16 cellular contexts compared by ENCODE assay signal in the genomic region with DNA sequence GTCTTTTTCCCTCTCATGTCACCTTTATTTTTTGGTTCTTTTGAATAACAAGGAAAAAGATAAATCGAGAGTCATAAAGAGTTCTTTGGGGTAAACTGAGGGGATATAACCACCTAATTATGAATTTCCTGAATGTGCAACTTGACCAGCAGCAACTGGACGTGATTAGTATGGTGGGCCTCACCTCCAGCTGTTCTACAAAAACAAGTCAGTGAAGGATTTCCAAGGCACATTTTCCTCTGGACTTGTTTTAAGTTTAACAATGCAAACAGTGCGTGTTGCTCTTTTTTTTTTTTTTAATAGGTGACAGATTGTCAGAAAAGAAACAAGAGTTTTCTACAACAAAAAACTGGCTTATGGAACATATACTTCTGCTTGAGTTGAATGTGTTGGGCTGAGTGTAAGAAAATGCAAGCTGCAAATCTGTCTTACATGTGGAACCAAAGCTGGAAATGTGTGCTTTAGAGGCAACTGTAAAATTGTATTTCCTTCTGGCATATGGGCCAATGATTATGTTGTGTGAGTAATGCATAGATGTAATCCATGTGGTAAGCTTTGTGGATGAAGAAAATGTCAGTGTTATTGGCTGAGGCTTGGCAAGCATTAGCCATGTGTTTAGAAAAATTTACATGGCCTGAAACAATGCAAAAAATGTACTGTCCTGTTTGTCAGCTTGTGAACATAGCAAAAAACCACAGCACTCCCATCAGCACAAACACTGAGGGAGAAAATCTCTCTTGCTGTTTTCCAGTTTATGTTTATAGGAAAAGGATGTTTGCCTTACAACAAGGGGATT. TPM values are rescaled to one million over a fixed set of nuclear protein-coding genes. Genes with fewer than 3 reads are reported as not detected.
A peak's percentile ranks its signal among the peaks of the same experiment; 100 is the strongest.
DNase-seq lines count a peak whose midpoint lies in the region; ATAC-seq, FAIRE-seq and TF ChIP-seq lines count a peak whose summit lies in the region.
"Had no signal": no experiment of that assay in that cellular context is flagged by ENCODE, and none has a peak within 500 bp of the region (broad histone marks: within the 10 kb centered on the region; RNA-seq: fewer than 3 reads in every experiment).

No MANE protein-coding gene starts in this region.

- intact Hi-C loops in HepG2 (cut with micrococcal nuclease; ENCODE audit: unreplicated experiment), result no loop called here
- intact Hi-C loops in right lobe of liver (cut with DNase I), result no loop called here

- in situ Hi-C loops in HepG2 (cut with HindIII; ENCODE audit: extremely low pct_ligation_motif_present, low pct_unique_long_range_greater_than_20kb), result no loop called here

- POLR2A ChIA-PET in HepG2 (lab: Yijun Ruan, JAX) (interaction anchor here (0.9 kb wide), 1 partner anchor 44 kb away, joined by 3 read pairs; the partner anchor contains the start of gene FNDC3B), T-cell (lab: Charles Lee) (no interaction called here)

- H3K27ac Mint-ChIP-seq in T-cell, result no peak overlapping the region
- H3K27ac Mint-ChIP-seq: activated CD4-positive, alpha-beta T cell treated with anti-CD3 and anti-CD28 coated beads, Interleukin-2, amount 10 ng/mL, durations not matched to agents 7 days and 5 days had no signal

- ATAC-seq in HepG2 (peak; percentile 46; the same call in 2 of the 3 replicates), right lobe of liver (no peak), foreskin keratinocyte (peak; percentile 64), GM19463 (IDR thresholded peaks at IDR 0.05; ENCODE audit: unreplicated experiment) (no peak), T-cell (replicated peaks in 1 of 4) (no peak)
- ATAC-seq: heart left ventricle had no signal

- no peaks in the 10 kb centered on the region for H3K36me3 Mint-ChIP-seq in T-cell

- no peak overlapping the region for H3K4me3 Mint-ChIP-seq in T-cell
- H3K4me3 Mint-ChIP-seq: activated CD4-positive, alpha-beta T cell treated with anti-CD3 and anti-CD28 coated beads, Interleukin-2, amount 10 ng/mL, durations not matched to agents 7 days and 5 days had no signal

- CTCF ChIA-PET in HepG2 (lab: Yijun Ruan, JAX; ENCODE audit: low intra/inter-chr PET ratio, low total read pairs) (no interaction called here), T-cell (lab: Charles Lee) (no interaction called here)

- H3K9ac ChIP-seq in HepG2 (ENCODE audit: insufficient read depth, low read depth, low read length), result no peak overlapping the region

- WGBS in HepG2 (ENCODE audit: low lambda C conversion rate), result 71% methylated on average over 3 of the region's 3 CpGs
- 33% methylated on average over 3 of the region's 3 CpGs for WGBS in right lobe of liver (ENCODE audit: insufficient coverage, low coverage, low lambda C conversion rate, missing lambda C conversion rate)

- BruUV-seq in HepG2 (replicated peaks; lab: Mats Ljungman, UMichigan), result no TSS peak

- H3K4me3 ChIP-seq in HepG2 (replicated peaks in 1 of 3; ENCODE audit: insufficient read depth in 1 of 3, low read depth in 2 of 3, low read length in 3 of 3) (no peak overlapping the region), right lobe of liver (no peak overlapping the region)
- H3K4me3 ChIP-seq: heart left ventricle, thoracic aorta had no signal

- TF ChIP-seq CTCF in HepG2 (CRISPR knock-in tag; IDR thresholded peaks at IDR 0.05) (no peak), right lobe of liver (IDR thresholded peaks at IDR 0.05) (no peak), foreskin keratinocyte (conservative IDR thresholded peaks at IDR 0.05) (no peak)

- no peaks in the 10 kb centered on the region for H4K20me1 ChIP-seq in HepG2 (ENCODE audit: insufficient read depth, low read length)

- H3K27ac ChIP-seq in HepG2 (ENCODE audit: extremely low read length, insufficient read depth, low read length) (no peak overlapping the region), right lobe of liver (no peak overlapping the region), foreskin keratinocyte (no peak overlapping the region)
- H3K27ac ChIP-seq: heart left ventricle, HL-60, thoracic aorta had no signal

- TF ChIP-seq EP300 in HepG2 (IDR thresholded peaks at IDR 0.05; ENCODE audit: low read depth in 2 of 2, low read length in 2 of 2) (no peak), HepG2 (CRISPR knock-in tag; IDR thresholded peaks at IDR 0.05; ENCODE audit: borderline replicate concordance) (no peak)

- no peak for FAIRE-seq in HepG2 (lab: Jason Lieb, UNC)
- FAIRE-seq: colon had no signal

- H3K27me3 Mint-ChIP-seq in T-cell, result peaks cover 3 to 18% of the 10 kb centered on the region in 2 donors
- H3K27me3 Mint-ChIP-seq: activated CD4-positive, alpha-beta T cell treated with anti-CD3 and anti-CD28 coated beads, Interleukin-2, amount 10 ng/mL, durations not matched to agents 7 days and 5 days had no signal

- H3K9me3 Mint-ChIP-seq in T-cell, result peaks cover 3 to 9% (median 6%) of the 10 kb centered on the region in 3 donors

- H3K4me1 ChIP-seq in HepG2 (ENCODE audit: insufficient read depth, low read length) (peaks cover 52% of the 10 kb centered on the region), right lobe of liver (no peaks in the 10 kb centered on the region), foreskin keratinocyte (no peaks in the 10 kb centered on the region)
- H3K4me1 ChIP-seq: heart left ventricle had no signal

- no peaks in the 10 kb centered on the region for H3K36me3 ChIP-seq in HepG2 (replicated peaks in 1 of 2; ENCODE audit: control insufficient read depth in 1 of 2, insufficient read depth in 2 of 2, low read length in 2 of 2)
- no peaks in the 10 kb centered on the region for H3K36me3 ChIP-seq in right lobe of liver
- H3K36me3 ChIP-seq: heart left ventricle, thoracic aorta had no signal

- TF ChIP-seq RAD21 in HepG2 (CRISPR knock-in tag; IDR thresholded peaks at IDR 0.05), result no peak

- peak overlapping the region; percentile 32 for H2AFZ ChIP-seq in HepG2 (ENCODE audit: low read length)

- no peaks in the 10 kb centered on the region for H3K79me2 ChIP-seq in HepG2 (ENCODE audit: insufficient read depth, low read length)

- no peaks in the 10 kb centered on the region for H3K4me1 Mint-ChIP-seq in T-cell

- TF ChIP-seq POLR2A in HepG2 (IDR thresholded peaks at IDR 0.05; ENCODE audit: insufficient read depth in 1 of 2, low read depth in 2 of 2, low read length in 2 of 2), result no peak
- TF ChIP-seq POLR2A in right lobe of liver (IDR thresholded peaks at IDR 0.05), result no peak

- DNase-seq in HepG2 (ENCODE audit: low spot score) (peak; percentile 41), right lobe of liver (no peak), amniotic stem cell (lab: John Stamatoyannopoulos, UW) (peak; percentile 61), foreskin keratinocyte (peak; percentile 56 to 75), stromal cell of bone marrow (ENCODE audit: low read depth) (peak; percentile 33), NCI-H526 treated with DMSO at 0.1 percent for 48 hours (lab: John Stamatoyannopoulos, UW) (no peak), T-cell (no peak)
- DNase-seq: activated CD4-positive, alpha-beta T cell treated with anti-CD3 and anti-CD28 coated beads, Interleukin-2, amount 10 ng/mL, durations not matched to agents 7 days and 5 days; activated gamma-delta T cell; DMS79 treated with DMSO at 0.1 percent for 48 hours; heart left ventricle; NCI-H1436 had no signal

- H3K27me3 ChIP-seq in HepG2 (ENCODE audit: control insufficient read depth in 1 of 2, insufficient read depth in 2 of 2, low read length in 2 of 2) (no peaks in the 10 kb centered on the region), right lobe of liver (no peaks in the 10 kb centered on the region), foreskin keratinocyte (no peaks in the 10 kb centered on the region)
- H3K27me3 ChIP-seq: heart left ventricle had no signal

- H3K9me3 ChIP-seq in HepG2 (ENCODE audit: low read length) (no peaks in the 10 kb centered on the region; the same call in 1 of the 2 replicates), right lobe of liver (no peaks in the 10 kb centered on the region)
- H3K9me3 ChIP-seq: thoracic aorta had no signal

- no peak overlapping the region for H3K4me2 ChIP-seq in HepG2 (ENCODE audit: low read depth, low read length)

TF ChIP-seq in HepG2, 621 proteins besides CTCF, POLR2A, EP300 and RAD21 (continues in another document):
- TF ChIP-seq ZNF7 (CRISPR knock-in tag; IDR thresholded peaks at IDR 0.05), result peak; percentile 79; the same call in 1 of the 2 replicates
- TF ChIP-seq, protein P1, sequence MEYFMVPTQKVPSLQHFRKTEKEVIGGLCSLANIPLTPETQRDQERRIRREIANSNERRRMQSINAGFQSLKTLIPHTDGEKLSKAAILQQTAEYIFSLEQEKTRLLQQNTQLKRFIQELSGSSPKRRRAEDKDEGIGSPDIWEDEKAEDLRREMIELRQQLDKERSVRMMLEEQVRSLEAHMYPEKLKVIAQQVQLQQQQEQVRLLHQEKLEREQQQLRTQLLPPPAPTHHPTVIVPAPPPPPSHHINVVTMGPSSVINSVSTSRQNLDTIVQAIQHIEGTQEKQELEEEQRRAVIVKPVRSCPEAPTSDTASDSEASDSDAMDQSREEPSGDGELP (IDR thresholded peaks at IDR 0.05; ENCODE audit: borderline replicate concordance, low read depth), result peak; percentile 44

RNA-seq across cellular contexts. Expression of gene FNDC3B, which starts 44.5 kb away (rescaled TPM):
- total RNA-seq in HepG2 (2016; rRNA removed; fragmentation: Illumina TruSeq; extraction: Trizol) (103 and 110 TPM in 2 replicates), right lobe of liver (100 to 1,000 TPM in 1 of 6 experiments, 10 to 100 TPM in 5; 40.2 to 184 (median 63.5) TPM), foreskin keratinocyte (47.4 and 52.3 TPM in 2 replicates), T-cell (10 to 100 TPM; 18.1 to 46.5 (median 23.5) TPM)
- 133 and 147 TPM in 2 replicates for total RNA-seq in HepG2 (2016; cell fraction: cytosol; rRNA removed; fragmentation: Illumina TruSeq; extraction: Trizol; ENCODE audit: low read depth)
- 93.9 TPM in 2 replicates for total RNA-seq in HepG2 (2016; cell fraction: insoluble cytoplasmic fraction; rRNA removed; fragmentation: Illumina TruSeq; extraction: Trizol)
- 73.4 and 76.7 TPM in 2 replicates for total RNA-seq in HepG2 (2016; cell fraction: membrane; rRNA removed; fragmentation: Illumina TruSeq; extraction: Trizol)
- total RNA-seq in HepG2 (2016; cell fraction: nucleus; rRNA removed; fragmentation: Illumina TruSeq; extraction: Trizol), result 222 and 239 TPM in 2 replicates
- polyA plus RNA-seq in HepG2 (2011; rRNA removed) (74.8 and 82.8 TPM in 2 replicates), foreskin keratinocyte (11.1 and 11.9 TPM in 2 replicates)
- 26.6 and 44.0 TPM in 2 replicates for polyA plus RNA-seq in HepG2 (2011; cell fraction: cytosol; rRNA removed)
- polyA plus RNA-seq in HepG2 (2011; cell fraction: nucleus; rRNA removed), result 159 and 177 TPM in 2 replicates
- 100 and 116 TPM in 2 replicates for polyA plus RNA-seq in HepG2 (2012)
- polyA plus RNA-seq in HepG2 (2016; cell fraction: cytosol; fragmentation: Illumina TruSeq; extraction: Trizol; ENCODE audit: low read depth), result 18.9 and 23.3 TPM in 2 replicates
- polyA plus RNA-seq in HepG2 (2016; cell fraction: insoluble cytoplasmic fraction; fragmentation: Illumina TruSeq; extraction: Trizol; ENCODE audit: low read depth), result 71.0 and 74.2 TPM in 2 replicates
- polyA plus RNA-seq in HepG2 (2016; cell fraction: membrane; fragmentation: Illumina TruSeq; extraction: Trizol; ENCODE audit: low read depth), result 23.8 and 25.2 TPM in 2 replicates
- 67.2 and 72.5 TPM in 2 replicates for polyA plus RNA-seq in HepG2 (2016; cell fraction: nucleus; fragmentation: Illumina TruSeq; extraction: Trizol; ENCODE audit: insufficient read depth, low read depth)
- polyA minus RNA-seq in HepG2 (2011; rRNA and poly(A)+ RNA removed; ENCODE audit: low replicate concordance), result 83.1 and 705 TPM in 2 replicates
- polyA minus RNA-seq in HepG2 (2011; cell fraction: cytosol; rRNA and poly(A)+ RNA removed), result 129 and 146 TPM in 2 replicates
- polyA minus RNA-seq in HepG2 (2011; cell fraction: nucleus; rRNA and poly(A)+ RNA removed), result 1,231 and 1,245 TPM in 2 replicates

Comparison
In these comparisons a context has a peak if more than half of its experiments do, and no peak if none do; other contexts are left out.
1. ATAC-seq: peak in HepG2 (single experiment) and foreskin keratinocyte (single experiment); none in right lobe of liver (0 of 4), GM19463 (single experiment) and T-cell (0 of 4).
2. DNase-seq: peak in HepG2 (single experiment), amniotic stem cell (single experiment), foreskin keratinocyte (2 of 2) and stromal cell of bone marrow (single experiment); none in right lobe of liver (0 of 3), NCI-H526 treated with DMSO at 0.1 percent for 48 hours (single experiment) and T-cell (0 of 34).